ENCODE assay signal across 20 cellular contexts in genomic region chr10:107855933-107856332, GRCh38.
DNase-seq lines count a peak whose midpoint lies in the region; ATAC-seq, FAIRE-seq and TF ChIP-seq lines count a peak whose summit lies in the region.
"Had no signal": no experiment of that assay in that cellular context is flagged by ENCODE, and none has a peak within 500 bp of the region (broad histone marks: within the 10 kb centered on the region; RNA-seq: fewer than 3 reads in every experiment).

No MANE protein-coding gene starts in this region.

- in situ Hi-C loops in GM12878 (cut with MboI), result no loop called here

- no peaks in the 10 kb centered on the region for H3K79me2 ChIP-seq in GM12878 (ENCODE audit: control insufficient read depth, insufficient read depth, low read length)

- TF ChIP-seq CTCF in GM12878 (IDR thresholded peaks at IDR 0.05 in 2 of 3, conservative IDR thresholded peaks at IDR 0.05 in 1 of 3; ENCODE audit: control insufficient read depth in 2 of 3, extremely low read depth in 1 of 3, insufficient read depth in 1 of 3, low read depth in 3 of 3, low read length in 3 of 3) (no peak), epithelial cell of esophagus (IDR thresholded peaks at IDR 0.05; ENCODE audit: insufficient read depth, low read depth, low read length, missing control alignments) (no peak), A673 (conservative IDR thresholded peaks at IDR 0.05; ENCODE audit: low read depth, low read length) (no peak)

- ATAC-seq in GM12878 (peak; percentile 29; the same call in 2 of the 3 replicates), GM21619 (IDR thresholded peaks at IDR 0.05; ENCODE audit: unreplicated experiment) (no peak)
- ATAC-seq: A549, HCT116, K562 had no signal

- DNase-seq in NOMO-1 treated with DMSO at 0.1 percent for 48 hours (lab: John Stamatoyannopoulos, UW; ENCODE audit: unreplicated experiment) (peak; percentile 1), NOMO-1 treated with dmso at 0.1 percent for 144 hours (lab: John Stamatoyannopoulos, UW; ENCODE audit: unreplicated experiment) (no peak), GM12878 (ENCODE audit: low read depth, low spot score) (no peak), epithelial cell of esophagus (ENCODE audit: low read depth) (peak; percentile 20), A673 (ENCODE audit: low spot score) (no peak), OCI-M1 (lab: John Stamatoyannopoulos, UW) (no peak)
- DNase-seq: CD4-positive, alpha-beta memory T cell; DMS153; DMS79; GDM1; HFFc6; IMR-90 had no signal

- no peak for TF ChIP-seq POLR2A in GM12878 (IDR thresholded peaks at IDR 0.05; ENCODE audit: low read depth, low read length)

- no peak for TF ChIP-seq EP300 in GM12878 (IDR thresholded peaks at IDR 0.05; ENCODE audit: borderline replicate concordance in 1 of 2, control insufficient read depth in 1 of 2, low read depth in 2 of 2, low read length in 2 of 2)

- POLR2A ChIA-PET in GM12878 (lab: Charles Lee) (no interaction called here), A673 (lab: Charles Lee; ENCODE audit: low non-redundant PET) (no interaction called here)

- RAD21 ChIA-PET in GM12878 (lab: Charles Lee; ENCODE audit: unreplicated experiment), result no interaction called here

- H3K27me3 ChIP-seq in GM12878 (replicated peaks in 1 of 2; ENCODE audit: control insufficient read depth in 2 of 2, insufficient read depth in 2 of 2, low read length in 1 of 2), result no peaks in the 10 kb centered on the region
- no peaks in the 10 kb centered on the region for H3K27me3 ChIP-seq in A673 (replicated peaks; ENCODE audit: insufficient read depth, low read depth, low read length, poor library complexity)
- H3K27me3 ChIP-seq: BLaER1 had no signal

- SMC1A ChIA-PET in GM12878 (lab: Charles Lee; ENCODE audit: uncharacterized antibody, unreplicated experiment), result interaction anchor here (1.4 to 2.3 kb wide), 2 partner anchors 10 to 11 kb away, joined by 3 to 5 read pairs; no protein-coding TSS in a partner anchor

- no peak for TF ChIP-seq RAD21 in GM12878 (IDR thresholded peaks at IDR 0.05; ENCODE audit: insufficient read depth, low read depth, low read length)

- no peak for FAIRE-seq in GM12878 (lab: Jason Lieb, UNC)
- FAIRE-seq: A549, H54, HTR-8/SVneo, K562 had no signal

- H3K4me3 ChIP-seq in GM12878 (no peak overlapping the region), epithelial cell of esophagus (ENCODE audit: low read length) (no peak overlapping the region), A673 (ENCODE audit: low read depth, low read length, poor library complexity, severe bottlenecking) (no peak overlapping the region)
- H3K4me3 ChIP-seq: A549, BLaER1, K562 had no signal

- H4K20me1 ChIP-seq in GM12878 (ENCODE audit: control insufficient read depth, insufficient read depth), result no peaks in the 10 kb centered on the region
- H4K20me1 ChIP-seq: BLaER1 had no signal

- CTCF ChIA-PET in GM12878 (lab: Yijun Ruan, JAX), result interaction anchor here (1.2 kb wide), 1 partner anchor 10 kb away, joined by 3 read pairs; no protein-coding TSS in a partner anchor
- CTCF ChIA-PET in A673 (lab: Charles Lee), result no interaction called here

- no peak overlapping the region for H3K9ac ChIP-seq in GM12878 (ENCODE audit: control insufficient read depth, insufficient read depth, low read length)
- H3K9ac ChIP-seq: BLaER1 had no signal

- BruUV-seq in GM12878 (replicated peaks; lab: Mats Ljungman, UMichigan) (no TSS peak), A673 (replicated peaks; lab: Mats Ljungman, UMichigan) (no TSS peak)

- H3K36me3 ChIP-seq in GM12878 (ENCODE audit: control insufficient read depth in 2 of 2, insufficient read depth in 2 of 2, low read length in 1 of 2) (no peaks in the 10 kb centered on the region), A673 (ENCODE audit: insufficient read depth, low read length, poor library complexity, severe bottlenecking) (no peaks in the 10 kb centered on the region)
- H3K36me3 ChIP-seq: BLaER1 had no signal

- 0% methylated on average over 3 of the region's 3 CpGs for WGBS in GM12878 (ENCODE audit: insufficient coverage, insufficient replicate concordance, low lambda C conversion rate, missing lambda C conversion rate)

- intact Hi-C loops in GM12878 (cut with micrococcal nuclease; ENCODE audit: unreplicated experiment), result no loop called here
- intact Hi-C loops in A673 (cut with micrococcal nuclease; ENCODE audit: unreplicated experiment), result no loop called here

- no peak overlapping the region for H2AFZ ChIP-seq in GM12878 (ENCODE audit: control insufficient read depth, low read depth, low read length)

- no peaks in the 10 kb centered on the region for H3K4me1 ChIP-seq in GM12878 (ENCODE audit: control insufficient read depth, insufficient read depth, low read length)
- H3K4me1 ChIP-seq in A673 (ENCODE audit: insufficient read depth, low read length, poor library complexity, severe bottlenecking), result no peaks in the 10 kb centered on the region
- H3K4me1 ChIP-seq: A549, BLaER1 had no signal

- H3K27ac ChIP-seq in GM12878 (ENCODE audit: control insufficient read depth, insufficient read depth), result no peak overlapping the region
- H3K27ac ChIP-seq in A673 (ENCODE audit: low read depth, low read length, poor library complexity, severe bottlenecking), result no peak overlapping the region
- H3K27ac ChIP-seq: 22Rv1, A549, BLaER1 had no signal

- H3K4me2 ChIP-seq in GM12878 (ENCODE audit: control insufficient read depth, insufficient read depth), result no peak overlapping the region
- H3K4me2 ChIP-seq: A549, BLaER1 had no signal

- no peaks in the 10 kb centered on the region for H3K9me3 ChIP-seq in GM12878 (replicated peaks; ENCODE audit: control insufficient read depth, insufficient read depth, low read length)
- H3K9me3 ChIP-seq in A673 (ENCODE audit: low read depth, low read length, poor library complexity, severe bottlenecking), result no peaks in the 10 kb centered on the region
- H3K9me3 ChIP-seq: A549, BLaER1 had no signal

TF ChIP-seq in GM12878, 131 proteins besides CTCF, POLR2A, EP300 and RAD21:
- TF ChIP-seq JUNB (IDR thresholded peaks at IDR 0.05), result peak; percentile 55
- no peak for TF ChIP-seq MTA2 (IDR thresholded peaks at IDR 0.05; ENCODE audit: low read depth)
- no peak for TF ChIP-seq JUND (IDR thresholded peaks at IDR 0.05; ENCODE audit: low read depth, low read length)
- TF ChIP-seq RUNX3 (IDR thresholded peaks at IDR 0.05; ENCODE audit: low read length), result peak; percentile 23; the same call in 1 of the 2 replicates

Comparison
In these comparisons a context has a peak if more than half of its experiments do, and no peak if none do; other contexts are left out.
1. DNase-seq: peak in NOMO-1 treated with DMSO at 0.1 percent for 48 hours (single experiment) and epithelial cell of esophagus (single experiment); none in NOMO-1 treated with dmso at 0.1 percent for 144 hours (single experiment), GM12878 (single experiment), A673 (single experiment) and OCI-M1 (single experiment).